18 cellular contexts compared by ENCODE assay signal in genomic region chr2:46414701-46415100, GRCh38.
A peak's percentile ranks its signal among the peaks of the same experiment; 100 is the strongest.
DNase-seq lines count a peak whose midpoint lies in the region; ATAC-seq and TF ChIP-seq lines count a peak whose summit lies in the region.
"Had no signal": no experiment of that assay in that cellular context is flagged by ENCODE, and none has a peak within 500 bp of the region (broad histone marks: within the 10 kb centered on the region; RNA-seq: fewer than 3 reads in every experiment).

No MANE protein-coding gene starts in this region.

- H3K4ac ChIP-seq in trophoblast cell (ENCODE audit: low read depth, low read length) = peak overlapping the region; percentile 4

- no peak overlapping the region for H4K12ac ChIP-seq in trophoblast cell (ENCODE audit: low read depth, low read length)

- H3K79me2 ChIP-seq in trophoblast cell (ENCODE audit: control insufficient read depth, insufficient read depth, low read length, poor library complexity) = no peaks in the 10 kb centered on the region

- peaks cover 10% of the 10 kb centered on the region for H3K36me3 Mint-ChIP-seq in activated CD8-positive, alpha-beta memory T cell treated with anti-CD3 and anti-CD28 coated beads, Interleukin-2, amount 10 ng/mL, durations not matched to agents 7 days and 5 days
- H3K36me3 Mint-ChIP-seq: CD4-positive, CD25-positive, alpha-beta regulatory T cell; CD8-positive, alpha-beta T cell had no signal

- ATAC-seq in activated CD8-positive, alpha-beta memory T cell treated with anti-CD3 and anti-CD28 coated beads, Interleukin-2, amount 10 ng/mL, durations not matched to agents 7 days and 5 days = no peak
- ATAC-seq: CD8-positive, alpha-beta T cell had no signal

- H3K9me3 Mint-ChIP-seq in activated CD8-positive, alpha-beta memory T cell treated with anti-CD3 and anti-CD28 coated beads, Interleukin-2, amount 10 ng/mL, durations not matched to agents 7 days and 5 days (ENCODE audit: low read depth) = peaks cover 23% of the 10 kb centered on the region

- H3K27me3 Mint-ChIP-seq in activated CD8-positive, alpha-beta memory T cell treated with anti-CD3 and anti-CD28 coated beads, Interleukin-2, amount 10 ng/mL, durations not matched to agents 7 days and 5 days = peaks cover 3% of the 10 kb centered on the region
- H3K27me3 Mint-ChIP-seq: B cell had no signal

- H3K27ac ChIP-seq in esophagus (ENCODE audit: low read depth in 2 of 2, low read length in 1 of 2) (no peak overlapping the region), trophoblast cell (ENCODE audit: low read depth, low read length) (no peak overlapping the region), thyroid gland (no peak overlapping the region)
- H3K27ac ChIP-seq: 22Rv1, BLaER1, C4-2B, GM23248 had no signal

- H2BK120ac ChIP-seq in trophoblast cell (ENCODE audit: insufficient read depth, low read length, poor library complexity) = peak overlapping the region; percentile 64

- CTCF ChIA-PET in activated CD8-positive, alpha-beta memory T cell treated with anti-CD3 and anti-CD28 coated beads, Interleukin-2, amount 10 ng/mL, durations not matched to agents 7 days and 5 days (lab: Charles Lee) = no interaction called here

- DNase-seq in activated CD8-positive, alpha-beta memory T cell treated with anti-CD3 and anti-CD28 coated beads, Interleukin-2, amount 10 ng/mL, durations not matched to agents 7 days and 5 days = no peak
- DNase-seq in activated CD8-positive, alpha-beta memory T cell treated with anti-CD3 and anti-CD28 coated beads, Interleukin-2, amount 50 U/mL, for 48 hours = no peak
- DNase-seq in trophoblast cell (no peak), thyroid gland (no peak)
- DNase-seq in NK-92 treated with Interleukin-12 subunit alpha and Interleukin-12 subunit beta, amount 100 ng/mL, for 24 hours (lab: John Stamatoyannopoulos, UW) = no peak
- DNase-seq: Caco-2; CD4-positive, CD25-positive, alpha-beta regulatory T cell; CD8-positive, alpha-beta T cell; DMS153; DND-41; GM23248; H7; HCEC 1CT had no signal

- H2BK12ac ChIP-seq in trophoblast cell (ENCODE audit: low read length) = peak overlapping the region; percentile 89

- TF ChIP-seq CTCF in thyroid gland (IDR thresholded peaks at IDR 0.05) = no peak

- H3K4me2 ChIP-seq in trophoblast cell (ENCODE audit: low read length) = no peak overlapping the region
- H3K4me2 ChIP-seq: BLaER1 had no signal

- H2AFZ ChIP-seq in trophoblast cell (ENCODE audit: insufficient read depth, low read length, poor library complexity) = no peak overlapping the region
- H2AFZ ChIP-seq: GM23248 had no signal

- H3K27me3 ChIP-seq in esophagus (ENCODE audit: control insufficient read depth in 1 of 2, insufficient read depth in 2 of 2, low read length in 2 of 2) = no peaks in the 10 kb centered on the region
- H3K27me3 ChIP-seq in trophoblast cell (ENCODE audit: insufficient read depth, low read length) = no peaks in the 10 kb centered on the region
- no peaks in the 10 kb centered on the region for H3K27me3 ChIP-seq in thyroid gland
- H3K27me3 ChIP-seq: BLaER1 had no signal

- no peak overlapping the region for H3K18ac ChIP-seq in trophoblast cell (ENCODE audit: low read length)

- H3K14ac ChIP-seq in trophoblast cell (ENCODE audit: low read length) = no peak overlapping the region

- no peak overlapping the region for H3K4me3 Mint-ChIP-seq in activated CD8-positive, alpha-beta memory T cell treated with anti-CD3 and anti-CD28 coated beads, Interleukin-2, amount 10 ng/mL, durations not matched to agents 7 days and 5 days
- H3K4me3 Mint-ChIP-seq: B cell; CD4-positive, CD25-positive, alpha-beta regulatory T cell; CD8-positive, alpha-beta T cell had no signal

- no peak overlapping the region for H3K23ac ChIP-seq in trophoblast cell (ENCODE audit: low read length)

- peak overlapping the region; percentile 36 for H2BK5ac ChIP-seq in trophoblast cell (ENCODE audit: low read depth, low read length, poor library complexity)

- H3K4me3 ChIP-seq in esophagus (ENCODE audit: low read depth in 1 of 2, low read length in 2 of 2) = peak overlapping the region; percentile 4 to 10
- H3K4me3 ChIP-seq in trophoblast cell (ENCODE audit: low read depth, low read length) = no peak overlapping the region
- no peak overlapping the region for H3K4me3 ChIP-seq in thyroid gland (replicated peaks in 1 of 3)
- H3K4me3 ChIP-seq: BLaER1, GM23248 had no signal

- H3K4me1 Mint-ChIP-seq in activated CD8-positive, alpha-beta memory T cell treated with anti-CD3 and anti-CD28 coated beads, Interleukin-2, amount 10 ng/mL, durations not matched to agents 7 days and 5 days = no peaks in the 10 kb centered on the region
- H3K4me1 Mint-ChIP-seq: B cell; CD4-positive, CD25-positive, alpha-beta regulatory T cell had no signal

- H4K91ac ChIP-seq in trophoblast cell (ENCODE audit: low read depth, low read length) = peak overlapping the region; percentile 66

- H3K36me3 ChIP-seq in esophagus (ENCODE audit: control insufficient read depth in 2 of 2, insufficient read depth in 2 of 2, low read length in 1 of 2) (no peaks in the 10 kb centered on the region), trophoblast cell (ENCODE audit: control insufficient read depth in 1 of 2, insufficient read depth in 2 of 2, low read length in 2 of 2) (peaks cover 2 to 6% of the 10 kb centered on the region in 2 experiments), thyroid gland (no peaks in the 10 kb centered on the region)
- H3K36me3 ChIP-seq: BLaER1 had no signal

- H3K9ac ChIP-seq in trophoblast cell (ENCODE audit: low read length) = no peak overlapping the region
- H3K9ac ChIP-seq: BLaER1, GM23248 had no signal

- no peak overlapping the region for H4K8ac ChIP-seq in trophoblast cell (ENCODE audit: low read depth, low read length)

- H3K4me1 ChIP-seq in esophagus (ENCODE audit: control insufficient read depth in 2 of 2, insufficient read depth in 2 of 2, low read length in 1 of 2) (peaks cover 0 to 8% of the 10 kb centered on the region in 2 donors), trophoblast cell (ENCODE audit: control insufficient read depth in 1 of 2, insufficient read depth in 2 of 2, low read length in 2 of 2) (peaks cover 19 to 34% of the 10 kb centered on the region in 2 experiments), thyroid gland (peaks cover 13 to 14% of the 10 kb centered on the region in 2 donors)

- H3K27ac Mint-ChIP-seq in activated CD8-positive, alpha-beta memory T cell treated with anti-CD3 and anti-CD28 coated beads, Interleukin-2, amount 10 ng/mL, durations not matched to agents 7 days and 5 days = peak overlapping the region; percentile 42
- H3K27ac Mint-ChIP-seq: B cell; CD4-positive, CD25-positive, alpha-beta regulatory T cell; CD8-positive, alpha-beta T cell had no signal

- H3K9me3 ChIP-seq in esophagus (ENCODE audit: control insufficient read depth in 2 of 2, insufficient read depth in 1 of 2, low read depth in 1 of 2, low read length in 1 of 2) = no peaks in the 10 kb centered on the region
- H3K9me3 ChIP-seq in trophoblast cell (ENCODE audit: insufficient read depth, low read depth, low read length) = peaks cover 5% of the 10 kb centered on the region
- H3K9me3 ChIP-seq in thyroid gland = no peaks in the 10 kb centered on the region

- WGBS in esophagus, 2 donors = 82 to 88% methylated on average over 1 of the region's 1 CpG
- WGBS in trophoblast cell (ENCODE audit: extremely low coverage, insufficient coverage, insufficient read length) = no CpG with 5 or more reads among the region's 1 CpG
- 94 to 97% methylated on average over 1 of the region's 1 CpG for WGBS in thyroid gland, 2 donors

- intact Hi-C loops in thyroid gland (cut with DNase I) = no loop called here

- no peak for TF ChIP-seq POLR2A in thyroid gland (IDR thresholded peaks at IDR 0.05)

- H2AK5ac ChIP-seq in trophoblast cell (ENCODE audit: low read length) = no peak overlapping the region

- peaks cover 37% of the 10 kb centered on the region for H3K79me1 ChIP-seq in trophoblast cell (ENCODE audit: low read length)

Comparison
In these comparisons a context has a peak if more than half of its experiments do, and no peak if none do; other contexts are left out.
1. H3K4me3 ChIP-seq: peak in esophagus (2 of 2); none in trophoblast cell (single experiment) and thyroid gland (0 of 3).